14 cellular contexts compared by ENCODE assay signal in genomic region chr22:24263479-24263878, GRCh38. TPM values are rescaled to one million over a fixed set of nuclear protein-coding genes. Genes with fewer than 3 reads are reported as not detected.
DNase-seq lines count a peak whose midpoint lies in the region; ATAC-seq and TF ChIP-seq lines count a peak whose summit lies in the region.
"Not testable (repeated sequence)": the region's sequence is repeated elsewhere in the genome, so short reads cannot be mapped to it uniquely, and the experiment has no call there.
"Had no signal": no experiment of that assay in that cellular context is flagged by ENCODE, and none has a peak within 500 bp of the region (broad histone marks: within the 10 kb centered on the region; RNA-seq: fewer than 3 reads in every experiment).

No MANE protein-coding gene starts in this region.

- H3K36me3 Mint-ChIP-seq in HFFc6 (ENCODE audit: low read depth); activated B cell treated with CpG ODN at 0.5 μM for 24 hours (ENCODE audit: low read depth); endothelial cell (ENCODE audit: low read depth, unreplicated experiment); neural crest cell (ENCODE audit: low read depth); progenitor cell of endocrine pancreas (ENCODE audit: insufficient read depth): not testable (repeated sequence)

- H2BK120ac ChIP-seq in mesenchymal stem cell (ENCODE audit: low read depth, low read length), result peak overlapping the region; percentile 79

- H4K91ac ChIP-seq in mesenchymal stem cell (ENCODE audit: low read length), result peak overlapping the region; percentile 99

- H3K9ac ChIP-seq in mesenchymal stem cell (ENCODE audit: low read length), result not testable (repeated sequence)

- not testable (repeated sequence) for H2AFZ ChIP-seq in mesenchymal stem cell (ENCODE audit: low read depth, low read length)

- H3K4me3 Mint-ChIP-seq in HFFc6; activated B cell treated with CpG ODN at 0.5 μM for 24 hours; endothelial cell (ENCODE audit: unreplicated experiment); neural crest cell; progenitor cell of endocrine pancreas (ENCODE audit: low read depth): not testable (repeated sequence)

- not testable (repeated sequence) for H3K27me3 ChIP-seq in right atrium auricular region; mesenchymal stem cell (ENCODE audit: control insufficient read depth in 1 of 2, insufficient read depth in 1 of 2, low read length in 2 of 2)

- H3K18ac ChIP-seq in mesenchymal stem cell (ENCODE audit: low read depth in 1 of 2, low read length in 2 of 2), result peak overlapping the region; percentile 59 to 91

- not testable (repeated sequence) for H3K4me2 ChIP-seq in mesenchymal stem cell (ENCODE audit: low read length, poor library complexity, severe bottlenecking)

- peak overlapping the region in 1 of 2 experiments; percentile 5 for H3K14ac ChIP-seq in mesenchymal stem cell (ENCODE audit: low read length in 2 of 2)

- not testable (repeated sequence) for ATAC-seq in activated B cell treated with CpG ODN at 0.5 μM for 24 hours (ENCODE audit: low read depth)

- H3K4me3 ChIP-seq in right atrium auricular region; mesenchymal stem cell (ENCODE audit: insufficient read depth in 1 of 2, low read depth in 1 of 2, low read length in 2 of 2): not testable (repeated sequence)

- peak overlapping the region; percentile 12 to 51 for H3K4ac ChIP-seq in mesenchymal stem cell (ENCODE audit: low read depth in 1 of 2, low read length in 2 of 2)

- CTCF ChIA-PET in activated B cell treated with CpG ODN at 0.5 μM for 24 hours (lab: Charles Lee), result not testable (repeated sequence)

- not testable (repeated sequence) for H2BK15ac ChIP-seq in mesenchymal stem cell (ENCODE audit: low read depth, poor library complexity, severe bottlenecking)

- peaks cover 24% of the 10 kb centered on the region for H3K4me1 Mint-ChIP-seq in HFFc6 (ENCODE audit: low read depth)
- H3K4me1 Mint-ChIP-seq in activated B cell treated with CpG ODN at 0.5 μM for 24 hours, result peaks cover 24% of the 10 kb centered on the region
- not testable (repeated sequence) for H3K4me1 Mint-ChIP-seq in endothelial cell (ENCODE audit: unreplicated experiment); progenitor cell of endocrine pancreas (ENCODE audit: low read depth)
- H3K4me1 Mint-ChIP-seq in neural crest cell, result peaks cover 24% of the 10 kb centered on the region

- not testable (repeated sequence) for H2BK5ac ChIP-seq in mesenchymal stem cell (ENCODE audit: low read depth, low read length, poor library complexity, severe bottlenecking)

- H4K8ac ChIP-seq in mesenchymal stem cell (ENCODE audit: low read length), result peak overlapping the region; percentile 88

- not testable (repeated sequence) for H3K9me3 ChIP-seq in right atrium auricular region; mesenchymal stem cell (ENCODE audit: control insufficient read depth, low read length)

- H3K27ac Mint-ChIP-seq in HFFc6, result peak overlapping the region; percentile 46
- peak overlapping the region; percentile 61 for H3K27ac Mint-ChIP-seq in activated B cell treated with CpG ODN at 0.5 μM for 24 hours
- H3K27ac Mint-ChIP-seq in endothelial cell (ENCODE audit: unreplicated experiment), result peak overlapping the region; percentile 64
- peak overlapping the region; percentile 8 for H3K27ac Mint-ChIP-seq in neural crest cell (ENCODE audit: unreplicated experiment)
- H3K27ac Mint-ChIP-seq in progenitor cell of endocrine pancreas, result peak overlapping the region; percentile 31

- H3K27ac ChIP-seq in right atrium auricular region; mesenchymal stem cell (ENCODE audit: low read length, poor library complexity, severe bottlenecking): not testable (repeated sequence)

- not testable (repeated sequence) for H3K79me1 ChIP-seq in mesenchymal stem cell (replicated peaks; ENCODE audit: low read length, poor library complexity, severe bottlenecking)

- H3K9me3 Mint-ChIP-seq in HFFc6; activated B cell treated with CpG ODN at 0.5 μM for 24 hours; endothelial cell (ENCODE audit: unreplicated experiment); neural crest cell; progenitor cell of endocrine pancreas (ENCODE audit: low read depth): not testable (repeated sequence)

- intact Hi-C loops in activated B cell treated with CpG ODN at 0.5 μM for 24 hours (cut with micrococcal nuclease), result not testable (repeated sequence)

- H3K23ac ChIP-seq in mesenchymal stem cell (ENCODE audit: low read length in 2 of 2), result not testable (repeated sequence)

- DNase-seq in HFFc6; activated B cell treated with CpG ODN at 0.5 μM for 24 hours; endothelial cell (ENCODE audit: low spot score); mesenchymal stem cell; neural crest cell (ENCODE audit: low read depth, low spot score); progenitor cell of endocrine pancreas (ENCODE audit: low spot score, unreplicated experiment): not testable (repeated sequence)
- peak; percentile 34 for DNase-seq in right atrium auricular region (ENCODE audit: low spot score)

- POLR2A ChIA-PET in activated B cell treated with CpG ODN at 0.5 μM for 24 hours (lab: Charles Lee), result not testable (repeated sequence)

- not testable (repeated sequence) for H3K4me1 ChIP-seq in right atrium auricular region; mesenchymal stem cell (ENCODE audit: control insufficient read depth, insufficient read depth, low read depth, low read length)

- WGBS in mesenchymal stem cell, result 99% methylated on average over 10 of the region's 19 CpGs

- not testable (repeated sequence) for TF ChIP-seq CTCF in HFFc6 (IDR thresholded peaks at IDR 0.05); activated B cell treated with CpG ODN at 0.5 μM for 24 hours (IDR thresholded peaks at IDR 0.05); endothelial cell (IDR thresholded peaks at IDR 0.05; ENCODE audit: unreplicated experiment); right atrium auricular region (IDR thresholded peaks at IDR 0.05); neural crest cell (conservative IDR thresholded peaks at IDR 0.05); progenitor cell of endocrine pancreas (IDR thresholded peaks at IDR 0.05; ENCODE audit: unreplicated experiment)

- not testable (repeated sequence) for H2AK5ac ChIP-seq in mesenchymal stem cell (ENCODE audit: low read length, severe bottlenecking)

- not testable (repeated sequence) for H3K36me3 ChIP-seq in right atrium auricular region; mesenchymal stem cell (ENCODE audit: control insufficient read depth in 1 of 2, insufficient read depth in 2 of 2, low read depth in 1 of 2, low read length in 2 of 2)

- H3K27me3 Mint-ChIP-seq in HFFc6 (ENCODE audit: insufficient read depth); activated B cell treated with CpG ODN at 0.5 μM for 24 hours; endothelial cell (ENCODE audit: unreplicated experiment); neural crest cell (ENCODE audit: low read depth); progenitor cell of endocrine pancreas: not testable (repeated sequence)

- peak overlapping the region; percentile 81 to 95 for H2BK12ac ChIP-seq in mesenchymal stem cell (ENCODE audit: low read length in 2 of 2)

RNA-seq across cellular contexts. Expression of gene SPECC1L, which starts 7.2 kb away (rescaled TPM):
- 10 to 100 TPM; 47.3 to 61.5 (median 59.1) TPM for total RNA-seq in HFFc6 (2021; fragmentation: NEBNext Ultra II Directional; extraction: Animal tissue kit (Norgen Biotek cat#: 25700))
- 59.0 and 64.5 TPM in 2 replicates for total RNA-seq in activated B cell treated with CpG ODN at 0.5 μM for 24 hours
- total RNA-seq in endothelial cell (ENCODE audit: unreplicated experiment), result 80.6 TPM
- 10 to 100 TPM; 33.6 to 39.1 TPM for total RNA-seq in right atrium auricular region
- polyA plus RNA-seq in mesenchymal stem cell (2013, experiment 1 of 2), result 28.6 TPM
- polyA plus RNA-seq in mesenchymal stem cell (2013, experiment 2 of 2), result 31.0 TPM
- 121 and 123 TPM in 2 replicates for total RNA-seq in neural crest cell
- total RNA-seq in progenitor cell of endocrine pancreas, result 87.7 and 96.9 TPM in 2 replicates

RNA-seq across cellular contexts. Expression of gene GGT5, which starts 18.6 kb away (rescaled TPM):
- total RNA-seq in HFFc6 (2021; fragmentation: NEBNext Ultra II Directional; extraction: Animal tissue kit (Norgen Biotek cat#: 25700)), result under 1 TPM; 0.17 to 0.61 (median 0.27) TPM
- not detected in 2 replicates for total RNA-seq in activated B cell treated with CpG ODN at 0.5 μM for 24 hours
- 1.6 TPM for total RNA-seq in endothelial cell (ENCODE audit: unreplicated experiment)
- total RNA-seq in right atrium auricular region, result 10 to 100 TPM; 36.2 to 58.7 TPM
- 181 TPM for polyA plus RNA-seq in mesenchymal stem cell (2013, experiment 1 of 2)
- polyA plus RNA-seq in mesenchymal stem cell (2013, experiment 2 of 2), result 135 TPM
- 0.56 and 0.59 TPM in 2 replicates for total RNA-seq in neural crest cell
- total RNA-seq in progenitor cell of endocrine pancreas, result not detected in 2 replicates
- total RNA-seq: A172; A673; CD4-positive, alpha-beta T cell; CD8-positive, alpha-beta memory T cell; GM12878; H1; H7 had no signal
- polyA plus RNA-seq: CD8-positive, alpha-beta memory T cell had no signal

Comparison
In these comparisons a context has a peak if more than half of its experiments do, and no peak if none do; other contexts are left out.
1. H3K27ac Mint-ChIP-seq: peak in every context shown above with its lines; median percentile 64 in endothelial cell; 61 in activated B cell treated with CpG ODN at 0.5 μM for 24 hours; 46 in HFFc6; 31 in progenitor cell of endocrine pancreas; 8 in neural crest cell.
2. RNA of gene GGT5, which starts 18.6 kb away (total RNA-seq): 36.2 to 58.7 TPM in right atrium auricular region; 1.6 TPM in endothelial cell (single experiment), 0.56 to 0.59 TPM in neural crest cell, 0.17 to 0.61 TPM in HFFc6, not detected in activated B cell treated with CpG ODN at 0.5 μM for 24 hours and not detected in progenitor cell of endocrine pancreas; every median in the first group is over 10 times any median in the second.